In the genomic region with DNA sequence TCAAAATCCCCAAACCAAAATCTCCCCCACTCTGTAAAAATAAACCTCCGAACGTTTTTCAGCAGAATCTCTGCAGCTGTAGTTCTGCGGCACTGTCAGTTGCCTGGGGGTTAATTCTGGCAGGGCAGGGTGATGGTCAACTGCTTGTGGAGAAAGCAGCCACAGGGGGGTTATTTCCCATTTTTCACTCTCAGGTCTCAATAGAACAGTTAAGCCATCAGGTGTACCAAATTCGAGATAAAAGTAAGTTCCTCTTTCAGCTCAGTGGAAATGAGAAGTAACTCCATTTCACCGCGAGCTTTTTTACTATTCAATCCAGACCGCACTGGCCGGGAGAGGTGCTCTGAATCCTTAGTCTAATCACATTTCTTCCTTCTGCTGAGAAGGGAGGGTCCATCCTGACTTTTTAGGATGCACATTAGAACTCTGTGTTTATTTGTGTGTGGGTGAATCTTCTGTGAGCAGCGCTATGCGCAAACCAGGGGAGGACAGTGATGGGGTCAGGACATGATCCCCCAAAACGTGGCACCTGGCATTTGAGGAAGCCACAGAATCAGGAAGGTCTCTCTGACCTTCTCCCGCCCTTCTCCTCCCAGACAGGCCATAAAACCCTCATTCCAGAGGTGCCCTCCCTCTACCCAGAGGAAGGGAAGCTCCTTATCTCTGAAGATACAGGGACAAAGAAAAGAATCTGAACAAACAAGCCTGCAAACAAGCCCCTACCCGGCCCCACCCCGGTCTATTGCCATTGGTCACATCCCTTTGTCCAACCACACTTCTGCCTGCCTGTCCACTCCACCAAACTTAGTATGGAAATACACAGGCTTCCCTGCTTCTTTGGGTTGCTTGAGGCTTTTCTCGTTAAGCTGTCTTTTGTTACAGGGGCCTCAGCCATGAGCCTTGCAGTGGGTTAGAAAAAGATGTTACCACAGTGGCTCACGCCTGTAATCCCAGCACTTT, we compare ENCODE assay signal across 13 cellular contexts.
A peak's percentile ranks its signal among the peaks of the same experiment; 100 is the strongest.
DNase-seq lines count a peak whose midpoint lies in the region; ATAC-seq and TF ChIP-seq lines count a peak whose summit lies in the region.
"Had no signal": no experiment of that assay in that cellular context is flagged by ENCODE, and none has a peak within 500 bp of the region (broad histone marks: within the 10 kb centered on the region; RNA-seq: fewer than 3 reads in every experiment).

No MANE protein-coding gene starts in this region.

- H3K4me3 ChIP-seq in GM12864 (ENCODE audit: low read depth, low read length) (no peak overlapping the region), endodermal cell (ENCODE audit: low read length) (no peak overlapping the region)
- H3K4me3 ChIP-seq: MG63 had no signal

- H3K27ac Mint-ChIP-seq in endodermal cell: peak overlapping the region; percentile 81
- no peak overlapping the region for H3K27ac Mint-ChIP-seq in chondrocyte (ENCODE audit: unreplicated experiment)
- H3K27ac Mint-ChIP-seq: activated CD4-positive, alpha-beta memory T cell treated with anti-CD3 and anti-CD28 coated beads for 36 hours had no signal

- H3K4me3 Mint-ChIP-seq in endodermal cell (no peak overlapping the region), chondrocyte (ENCODE audit: unreplicated experiment) (no peak overlapping the region)
- H3K4me3 Mint-ChIP-seq: activated CD4-positive, alpha-beta memory T cell treated with anti-CD3 and anti-CD28 coated beads for 36 hours had no signal

- peak; percentile 57 for DNase-seq in GM12864 (ENCODE audit: low read depth)
- DNase-seq in endodermal cell: peak; percentile 71
- no peak for DNase-seq in cerebellar nuclear complex (lab: John Stamatoyannopoulos, UW)
- no peak for DNase-seq in chondrocyte (ENCODE audit: low spot score)
- no peak for DNase-seq in stimulated activated CD4-positive, alpha-beta T cell treated with anti-CD3 and anti-CD28 coated beads, Interleukin-12 subunit alpha, Interleukin-12 subunit beta, amount 100 ng/mL, for 4 hours
- DNase-seq in substantia nigra (lab: John Stamatoyannopoulos, UW): no peak
- DNase-seq: activated CD4-positive, alpha-beta memory T cell treated with anti-CD3 and anti-CD28 coated beads for 36 hours; AML-193; amniotic stem cell; MG63; posterior cingulate gyrus had no signal

- no peaks in the 10 kb centered on the region for H3K27me3 Mint-ChIP-seq in endodermal cell (ENCODE audit: insufficient read depth)
- H3K27me3 Mint-ChIP-seq in chondrocyte (ENCODE audit: low read depth): no peaks in the 10 kb centered on the region

- H3K4me1 Mint-ChIP-seq in endodermal cell (peaks cover 29% of the 10 kb centered on the region), chondrocyte (ENCODE audit: low read depth) (no peaks in the 10 kb centered on the region)

- peaks cover 16% of the 10 kb centered on the region for H3K9me3 Mint-ChIP-seq in endodermal cell
- H3K9me3 Mint-ChIP-seq in chondrocyte (ENCODE audit: low read depth): peaks cover 8% of the 10 kb centered on the region

- ATAC-seq in GM21515 (IDR thresholded peaks at IDR 0.05; ENCODE audit: unreplicated experiment) (peak; percentile 77), HG03565 (IDR thresholded peaks at IDR 0.05; ENCODE audit: unreplicated experiment) (peak; percentile 54)

- no peak for TF ChIP-seq CTCF in GM12864 (IDR thresholded peaks at IDR 0.05; ENCODE audit: low read depth, low read length, missing control alignments)
- no peak for TF ChIP-seq CTCF in endodermal cell (conservative IDR thresholded peaks at IDR 0.05)
- TF ChIP-seq CTCF in chondrocyte (IDR thresholded peaks at IDR 0.05): no peak

- H3K27me3 ChIP-seq in endodermal cell (ENCODE audit: control insufficient read depth, insufficient read depth, low read length, poor library complexity, severe bottlenecking): no peaks in the 10 kb centered on the region
- H3K27me3 ChIP-seq: MG63 had no signal

- H3K36me3 Mint-ChIP-seq in endodermal cell (ENCODE audit: low read depth) (peaks cover 78% of the 10 kb centered on the region), chondrocyte (ENCODE audit: low read depth) (peaks cover 11% of the 10 kb centered on the region)

- H3K4me1 ChIP-seq in endodermal cell (ENCODE audit: control insufficient read depth, insufficient read depth, low read length): peaks cover 23% of the 10 kb centered on the region

- no peak overlapping the region for H3K27ac ChIP-seq in endodermal cell (ENCODE audit: low read depth, low read length)
- no peak overlapping the region for H3K27ac ChIP-seq in substantia nigra (ENCODE audit: low read depth, low read length, poor library complexity, severe bottlenecking)

- no peak overlapping the region for H3K9ac ChIP-seq in endodermal cell (ENCODE audit: extremely low read depth, low read length, poor library complexity, severe bottlenecking)

- H3K9me3 ChIP-seq in endodermal cell (ENCODE audit: control insufficient read depth, low read length): peaks cover 17% of the 10 kb centered on the region
- H3K9me3 ChIP-seq: MG63 had no signal

- peaks cover 89% of the 10 kb centered on the region for H3K36me3 ChIP-seq in endodermal cell (ENCODE audit: control insufficient read depth, insufficient read depth, low read length)
- H3K36me3 ChIP-seq: MG63 had no signal

- 85 to 96% methylated on average over 11 to 16 of the region's 16 CpGs for WGBS in endodermal cell (ENCODE audit: insufficient coverage in 1 of 2, insufficient read length in 1 of 2), 2 experiments

Comparison
In these comparisons a context has a peak if more than half of its experiments do, and no peak if none do; other contexts are left out.
1. DNase-seq: peak in GM12864 (single experiment) and endodermal cell (single experiment); none in cerebellar nuclear complex (0 of 2), chondrocyte (single experiment), stimulated activated CD4-positive, alpha-beta T cell treated with anti-CD3 and anti-CD28 coated beads, Interleukin-12 subunit alpha, Interleukin-12 subunit beta, amount 100 ng/mL, for 4 hours (single experiment) and substantia nigra (0 of 49).